Comparison of ENCODE assay signal across 14 cellular contexts in genomic region chr16:58462499-58462996, GRCh38. TPM values are rescaled to one million over a fixed set of nuclear protein-coding genes. Genes with fewer than 3 reads are reported as not detected.
DNase-seq lines count a peak whose midpoint lies in the region; ATAC-seq, FAIRE-seq and TF ChIP-seq lines count a peak whose summit lies in the region.
"Had no signal": no experiment of that assay in that cellular context is flagged by ENCODE, and none has a peak within 500 bp of the region (broad histone marks: within the 10 kb centered on the region; RNA-seq: fewer than 3 reads in every experiment).

No MANE protein-coding gene starts in this region.

- no peak overlapping the region for H3K27ac Mint-ChIP-seq in type B pancreatic cell

- DNase-seq in Right ventricle myocardium superior (no peak), left cardiac atrium (no peak), adrenal gland (no peak), type B pancreatic cell (ENCODE audit: extremely low spot score, unreplicated experiment) (no peak), amygdala (lab: John Stamatoyannopoulos, UW) (no peak), head of caudate nucleus (no peak), frontal cortex (ENCODE audit: low spot score in 2 of 2) (no peak)
- DNase-seq: DMS79, IMR-90, mesendoderm, NCI-H1105, NCI-H226, trophoblast cell had no signal

- H3K9me3 ChIP-seq in adrenal gland (replicated peaks in 1 of 3) (no peaks in the 10 kb centered on the region), iPS-18c (ENCODE audit: control insufficient read depth, insufficient read depth, low read length) (peaks cover 2% of the 10 kb centered on the region)

- peak overlapping the region in 4 of 5 donors; percentile 63 to 91 (median 87) for H3K27ac ChIP-seq in adrenal gland

- ATAC-seq in Right ventricle myocardium superior (ENCODE audit: poor library complexity) (peak; percentile 1), left cardiac atrium (no peak)

- peak overlapping the region; percentile 72 for H3K4me3 Mint-ChIP-seq in type B pancreatic cell

- intact Hi-C loops in Right ventricle myocardium superior (cut with DNase I) (no loop called here), left cardiac atrium (cut with DNase I) (loop anchor here in 1 of 2 donors (10.0 kb wide), 1 partner anchor 48 kb away; no protein-coding TSS in a partner anchor), adrenal gland (cut with DNase I) (no loop called here), head of caudate nucleus (cut with DNase I) (no loop called here)

- H3K36me3 ChIP-seq in adrenal gland (replicated peaks in 1 of 2) = no peaks in the 10 kb centered on the region

- no peak for FAIRE-seq in frontal cortex (lab: Jason Lieb, UNC)

- WGBS in adrenal gland, 4 donors = 56 to 63% (median 62%) methylated on average over 15 of the region's 15 CpGs

- peaks cover 67% of the 10 kb centered on the region for H3K27me3 Mint-ChIP-seq in type B pancreatic cell

- no peaks in the 10 kb centered on the region for H3K9me3 Mint-ChIP-seq in type B pancreatic cell

- no peak for TF ChIP-seq POLR2A in adrenal gland (IDR thresholded peaks at IDR 0.05)

- H3K4me1 ChIP-seq in adrenal gland (replicated peaks in 1 of 2) = peaks cover 28 to 48% of the 10 kb centered on the region in 2 donors

- H3K36me3 Mint-ChIP-seq in type B pancreatic cell = no peaks in the 10 kb centered on the region

- H3K27me3 ChIP-seq in adrenal gland = peaks cover 2% of the 10 kb centered on the region

- H3K4me3 ChIP-seq in adrenal gland = peak overlapping the region in 1 of 4 donors; percentile 80
- peak overlapping the region; percentile 34 for H3K4me3 ChIP-seq in iPS-18c (ENCODE audit: insufficient read depth, low read depth, low read length)

- peaks cover 3% of the 10 kb centered on the region for H3K4me1 Mint-ChIP-seq in type B pancreatic cell (ENCODE audit: unreplicated experiment)

- no peak for TF ChIP-seq CTCF in adrenal gland (IDR thresholded peaks at IDR 0.05)
- TF ChIP-seq CTCF in type B pancreatic cell (conservative IDR thresholded peaks at IDR 0.05) = no peak

RNA-seq across cellular contexts. Expression of gene NDRG4, which starts 37.4 kb away (rescaled TPM):
- 290 TPM for total RNA-seq in Right ventricle myocardium superior
- 100 to 1,000 TPM; 121 to 153 TPM for total RNA-seq in left cardiac atrium
- total RNA-seq in adrenal gland = 100 to 1,000 TPM; 194 to 952 (median 387) TPM
- 100 to 1,000 TPM; 139 to 339 (median 176) TPM for polyA plus RNA-seq in adrenal gland
- total RNA-seq in type B pancreatic cell (ENCODE audit: low replicate concordance) = 23.7 and 42.9 TPM in 2 replicates
- total RNA-seq in frontal cortex = 230 TPM

RNA-seq across cellular contexts. Expression of gene SETD6, which starts 52.8 kb away (rescaled TPM):
- total RNA-seq in Right ventricle myocardium superior (14.4 TPM), left cardiac atrium (10 to 100 TPM; 10.7 to 10.8 TPM), adrenal gland (10 to 100 TPM; 14.4 to 53.8 (median 25.5) TPM), type B pancreatic cell (ENCODE audit: low replicate concordance) (32.6 and 36.5 TPM in 2 replicates), frontal cortex (15.9 TPM)
- 10 to 100 TPM; 17.9 to 40.7 (median 24.8) TPM for polyA plus RNA-seq in adrenal gland
